In the genomic region with DNA sequence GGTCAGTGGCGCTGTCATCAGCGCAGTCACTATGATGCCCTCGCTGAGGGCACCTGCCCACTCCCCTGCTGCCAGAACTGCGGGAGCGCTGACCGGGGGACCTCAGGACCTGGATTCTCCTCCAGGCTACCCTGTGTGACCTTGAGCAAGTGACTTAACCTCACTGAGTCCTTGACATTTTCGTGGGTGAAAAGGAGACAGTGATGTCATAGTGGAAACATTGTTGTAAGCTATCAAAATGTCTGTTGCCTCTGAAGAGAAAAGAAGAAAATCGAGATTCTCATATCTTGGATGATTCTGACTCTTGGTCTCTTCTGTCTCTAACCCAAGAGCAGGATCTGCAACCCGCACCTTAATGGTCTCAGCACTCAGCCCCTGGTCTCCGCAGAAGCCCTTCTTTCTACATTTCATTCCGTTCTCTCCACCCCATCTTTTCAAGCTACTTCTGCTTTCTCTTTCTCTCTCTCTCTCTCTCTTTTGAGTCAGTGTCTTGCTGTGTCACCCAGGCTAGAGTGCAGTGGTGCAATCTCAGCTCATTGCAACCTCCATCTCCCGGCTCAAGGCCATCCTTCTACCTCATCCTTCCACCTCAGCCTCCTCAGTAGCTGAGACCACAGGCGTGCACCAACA, we compare ENCODE assay signal across 6 cellular contexts. TPM values are rescaled to one million over a fixed set of nuclear protein-coding genes. Genes with fewer than 3 reads are reported as not detected.
DNase-seq lines count a peak whose midpoint lies in the region; ATAC-seq and TF ChIP-seq lines count a peak whose summit lies in the region.

No MANE protein-coding gene starts in this region.

- H3K36me3 Mint-ChIP-seq in activated CD4-positive, alpha-beta memory T cell treated with anti-CD3 and anti-CD28 coated beads, Interleukin-2, amount 10 ng/mL, durations not matched to agents 7 days and 5 days (ENCODE audit: low read depth), result peaks cover 37% of the 10 kb centered on the region

- TF ChIP-seq CTCF in vagina (IDR thresholded peaks at IDR 0.05), result no peak

- no peak for TF ChIP-seq POLR2A in vagina (IDR thresholded peaks at IDR 0.05)

- H3K27ac Mint-ChIP-seq in activated CD4-positive, alpha-beta memory T cell treated with anti-CD3 and anti-CD28 coated beads, Interleukin-2, amount 10 ng/mL, durations not matched to agents 7 days and 5 days, result peak overlapping the region; percentile 81

- H3K4me3 Mint-ChIP-seq in activated CD4-positive, alpha-beta memory T cell treated with anti-CD3 and anti-CD28 coated beads, Interleukin-2, amount 10 ng/mL, durations not matched to agents 7 days and 5 days, result peak overlapping the region; percentile 100

- no peaks in the 10 kb centered on the region for H3K9me3 Mint-ChIP-seq in activated CD4-positive, alpha-beta memory T cell treated with anti-CD3 and anti-CD28 coated beads, Interleukin-2, amount 10 ng/mL, durations not matched to agents 7 days and 5 days

- peak; percentile 23 for ATAC-seq in HG03045 (IDR thresholded peaks at IDR 0.05; ENCODE audit: unreplicated experiment)

- H3K9me3 ChIP-seq in vagina, result no peaks in the 10 kb centered on the region

- H3K4me3 ChIP-seq in GM08714 (ENCODE audit: low read length), result peak overlapping the region; percentile 66; the same call in 1 of the 2 replicates
- peak overlapping the region; percentile 69 to 82 for H3K4me3 ChIP-seq in vagina

- H3K27me3 ChIP-seq in vagina, result no peaks in the 10 kb centered on the region

- intact Hi-C loops in vagina (cut with DNase I), result no loop called here

- peak overlapping the region; percentile 75 for H3K27ac ChIP-seq in vagina

- H3K4me1 ChIP-seq in vagina, result peaks cover 50% of the 10 kb centered on the region

- POLR2A ChIA-PET in activated CD4-positive, alpha-beta memory T cell treated with anti-CD3 and anti-CD28 coated beads, Interleukin-2, amount 10 ng/mL, durations not matched to agents 7 days and 5 days (lab: Charles Lee), result interaction anchor here (0.7 to 15.2 kb wide), 19 partner anchors 7 to 133 kb away, joined by 3 to 425 read pairs (median 13); a partner anchor contains a TSS

- peaks cover 6% of the 10 kb centered on the region for H3K27me3 Mint-ChIP-seq in activated CD4-positive, alpha-beta memory T cell treated with anti-CD3 and anti-CD28 coated beads, Interleukin-2, amount 10 ng/mL, durations not matched to agents 7 days and 5 days

- H3K4me1 Mint-ChIP-seq in activated CD4-positive, alpha-beta memory T cell treated with anti-CD3 and anti-CD28 coated beads, Interleukin-2, amount 10 ng/mL, durations not matched to agents 7 days and 5 days, result peaks cover 40% of the 10 kb centered on the region

- H3K36me3 ChIP-seq in vagina, result peaks cover 0 to 14% of the 10 kb centered on the region in 2 donors

- peak; percentile 50 for DNase-seq in activated CD4-positive, alpha-beta memory T cell treated with anti-CD3 and anti-CD28 coated beads, Interleukin-2, amount 10 ng/mL, durations not matched to agents 7 days and 5 days
- peak; percentile 29 for DNase-seq in iris pigment epithelial cell (ENCODE audit: low read depth)
- no peak for DNase-seq in vagina (ENCODE audit: extremely low spot score in 2 of 2)
- DNase-seq in SHP77 (lab: John Stamatoyannopoulos, UW), result no peak

- CTCF ChIA-PET in activated CD4-positive, alpha-beta memory T cell treated with anti-CD3 and anti-CD28 coated beads, Interleukin-2, amount 10 ng/mL, durations not matched to agents 7 days and 5 days (lab: Charles Lee), result interaction anchor here (0.6 to 9.7 kb wide), 13 partner anchors 9 to 197 kb away, joined by 3 to 120 read pairs (median 5); a partner anchor contains a TSS

RNA-seq across cellular contexts. Expression of a gene that starts 1.0 kb away (rescaled TPM):
- 100 to 1,000 TPM; 313 to 344 TPM for total RNA-seq in activated CD4-positive, alpha-beta memory T cell treated with anti-CD3 and anti-CD28 coated beads, Interleukin-2, amount 10 ng/mL, durations not matched to agents 7 days and 5 days
- 122 TPM for total RNA-seq in vagina

RNA-seq across cellular contexts. Expression of a gene that starts 1.7 kb away (rescaled TPM):
- not detected for total RNA-seq in activated CD4-positive, alpha-beta memory T cell treated with anti-CD3 and anti-CD28 coated beads, Interleukin-2, amount 10 ng/mL, durations not matched to agents 7 days and 5 days
- total RNA-seq in vagina, result not detected

RNA-seq across cellular contexts. Expression of a gene that starts 9.4 kb away (rescaled TPM):
- 10 to 100 TPM; 41.6 to 42.3 TPM for total RNA-seq in activated CD4-positive, alpha-beta memory T cell treated with anti-CD3 and anti-CD28 coated beads, Interleukin-2, amount 10 ng/mL, durations not matched to agents 7 days and 5 days
- 12.8 TPM for total RNA-seq in vagina

RNA-seq across cellular contexts. Expression of a gene that starts 9.5 kb away (rescaled TPM):
- 1 to 10 TPM; 6.2 to 7.3 TPM for total RNA-seq in activated CD4-positive, alpha-beta memory T cell treated with anti-CD3 and anti-CD28 coated beads, Interleukin-2, amount 10 ng/mL, durations not matched to agents 7 days and 5 days
- total RNA-seq in vagina, result 22.8 TPM

RNA-seq across cellular contexts. Expression of a gene that starts 24.5 kb away (rescaled TPM):
- 10 to 100 TPM; 57.0 to 59.7 TPM for total RNA-seq in activated CD4-positive, alpha-beta memory T cell treated with anti-CD3 and anti-CD28 coated beads, Interleukin-2, amount 10 ng/mL, durations not matched to agents 7 days and 5 days
- 92.8 TPM for total RNA-seq in vagina

Comparison
In these comparisons a context has a peak if more than half of its experiments do, and no peak if none do; other contexts are left out.
1. DNase-seq: peak in activated CD4-positive, alpha-beta memory T cell treated with anti-CD3 and anti-CD28 coated beads, Interleukin-2, amount 10 ng/mL, durations not matched to agents 7 days and 5 days (single experiment) and iris pigment epithelial cell (single experiment); none in vagina (0 of 2) and SHP77 (0 of 2).